Comparison of ENCODE assay signal across 35 cellular contexts in the genomic region with DNA sequence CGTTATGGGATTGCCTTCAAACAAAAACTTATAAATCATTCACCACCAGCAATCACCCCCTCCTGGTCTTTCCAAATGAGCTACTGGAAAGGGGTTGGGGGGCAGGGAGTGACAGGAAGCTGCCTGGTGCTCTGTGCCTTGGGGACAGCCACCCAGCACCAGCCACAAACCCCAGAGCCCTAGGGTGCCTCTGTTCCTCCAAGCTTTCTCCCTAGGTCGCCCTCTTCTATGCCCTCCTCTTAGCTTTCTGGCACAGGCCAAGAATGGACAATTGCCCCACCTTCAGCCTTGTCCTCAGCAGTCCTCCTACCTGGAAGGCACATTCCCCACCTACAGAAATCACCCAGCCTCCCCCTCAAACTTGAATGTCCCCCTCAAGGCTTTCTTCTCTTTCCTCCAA. TPM values are rescaled to one million over a fixed set of nuclear protein-coding genes. Genes with fewer than 3 reads are reported as not detected.
A peak's percentile ranks its signal among the peaks of the same experiment; 100 is the strongest.
DNase-seq lines count a peak whose midpoint lies in the region; ATAC-seq and TF ChIP-seq lines count a peak whose summit lies in the region.
"Had no signal": no experiment of that assay in that cellular context is flagged by ENCODE, and none has a peak within 500 bp of the region (broad histone marks: within the 10 kb centered on the region; RNA-seq: fewer than 3 reads in every experiment).

No MANE protein-coding gene starts in this region.

- ATAC-seq in activated CD4-positive, alpha-beta T cell treated with anti-CD3 and anti-CD28 coated beads for 36 hours, result no peak
- ATAC-seq: A549; left lobe of liver; stimulated activated naive CD8-positive, alpha-beta T cell treated with anti-CD3 and anti-CD28 coated beads, Interleukin-15, amount 100 ng/mL, for 72 hours; T-cell had no signal

- CTCF ChIA-PET in activated CD4-positive, alpha-beta T cell treated with anti-CD3 and anti-CD28 coated beads for 36 hours (lab: Charles Lee), result interaction anchor here (0.7 kb wide), 1 partner anchor 265 kb away, joined by 3 read pairs; a partner anchor contains a TSS

- TF ChIP-seq CTCF in AG09309 (IDR thresholded peaks at IDR 0.05; ENCODE audit: control insufficient read depth, insufficient read depth, low read depth, low read length, missing control alignments), result no peak
- no peak for TF ChIP-seq CTCF in HFF-Myc (IDR thresholded peaks at IDR 0.05; ENCODE audit: low read depth, low read length, missing control alignments)
- TF ChIP-seq CTCF in chondrocyte (IDR thresholded peaks at IDR 0.05), result no peak
- no peak for TF ChIP-seq CTCF in osteocyte (IDR thresholded peaks at IDR 0.05)
- no peak for TF ChIP-seq CTCF in type B pancreatic cell (conservative IDR thresholded peaks at IDR 0.05)

- POLR2A ChIA-PET in activated CD4-positive, alpha-beta T cell treated with anti-CD3 and anti-CD28 coated beads for 36 hours (lab: Charles Lee), result no interaction called here

- H3K4me3 Mint-ChIP-seq in chondrocyte (ENCODE audit: unreplicated experiment) (peak overlapping the region; percentile 56), osteocyte (ENCODE audit: unreplicated experiment) (peak overlapping the region; percentile 7), type B pancreatic cell (no peak overlapping the region)
- H3K4me3 Mint-ChIP-seq in activated CD4-positive, alpha-beta T cell treated with anti-CD3 and anti-CD28 coated beads for 36 hours, result no peak overlapping the region
- H3K4me3 Mint-ChIP-seq: activated B cell treated with CpG ODN at 0.5 μM for 24 hours; brain; nephron progenitor cell; stimulated activated naive CD8-positive, alpha-beta T cell treated with anti-CD3 and anti-CD28 coated beads, Interleukin-15, amount 100 ng/mL, for 72 hours had no signal

- H3K36me3 Mint-ChIP-seq in chondrocyte (ENCODE audit: low read depth) (peaks cover 9% of the 10 kb centered on the region), osteocyte (ENCODE audit: unreplicated experiment) (peaks cover 7% of the 10 kb centered on the region), type B pancreatic cell (no peaks in the 10 kb centered on the region)
- H3K36me3 Mint-ChIP-seq in activated CD4-positive, alpha-beta T cell treated with anti-CD3 and anti-CD28 coated beads for 36 hours (ENCODE audit: low read depth), result no peaks in the 10 kb centered on the region
- H3K36me3 Mint-ChIP-seq: T-cell had no signal

- H3K27ac Mint-ChIP-seq in chondrocyte (ENCODE audit: unreplicated experiment), result no peak overlapping the region
- no peak overlapping the region for H3K27ac Mint-ChIP-seq in osteocyte (ENCODE audit: unreplicated experiment)
- H3K27ac Mint-ChIP-seq in type B pancreatic cell, result no peak overlapping the region
- H3K27ac Mint-ChIP-seq in activated CD4-positive, alpha-beta T cell treated with anti-CD3 and anti-CD28 coated beads for 36 hours, result no peak overlapping the region
- H3K27ac Mint-ChIP-seq: activated B cell treated with CpG ODN at 0.5 μM for 24 hours; brain; nephron progenitor cell; stimulated activated naive CD8-positive, alpha-beta T cell treated with anti-CD3 and anti-CD28 coated beads, Interleukin-15, amount 100 ng/mL, for 72 hours; T-cell had no signal

- H3K4me1 Mint-ChIP-seq in chondrocyte (ENCODE audit: low read depth) (peaks cover 64% of the 10 kb centered on the region), osteocyte (ENCODE audit: unreplicated experiment) (peaks cover 42% of the 10 kb centered on the region), type B pancreatic cell (ENCODE audit: unreplicated experiment) (peaks cover 11% of the 10 kb centered on the region)
- H3K4me1 Mint-ChIP-seq in activated CD4-positive, alpha-beta T cell treated with anti-CD3 and anti-CD28 coated beads for 36 hours, result peaks cover 12% of the 10 kb centered on the region

- no peaks in the 10 kb centered on the region for H3K9me3 ChIP-seq in MG63
- H3K9me3 ChIP-seq: A549, ovary, spleen, vagina had no signal

- DNase-seq in AG09309 (ENCODE audit: low read depth) (no peak), HFF-Myc (ENCODE audit: extremely low read depth, low read depth) (no peak), chondrocyte (ENCODE audit: low spot score) (no peak), osteocyte (ENCODE audit: extremely low spot score, unreplicated experiment) (no peak), type B pancreatic cell (ENCODE audit: extremely low spot score, unreplicated experiment) (no peak), NCI-H1436 (lab: John Stamatoyannopoulos, UW) (no peak), MG63 (no peak)
- no peak for DNase-seq in activated CD4-positive, alpha-beta T cell treated with anti-CD3 and anti-CD28 coated beads for 36 hours
- DNase-seq: activated B cell treated with CpG ODN at 0.5 μM for 24 hours; activated CD4-positive, alpha-beta T cell treated with anti-CD3 and anti-CD28 coated beads, Interleukin-2, amount 50 U/mL, for 1 hour; activated T-cell treated with anti-CD3 and anti-CD28 coated beads, Interleukin-2, amount 50 U/mL, for 48 hours; DMS53; GDM1; NCI-H1048; NCI-H1694 treated with DMSO at 0.1 percent for 48 hours; NCI-H2171; NCI-H510A; nephron progenitor cell; ovary; retina; spleen; stimulated activated CD4-positive, alpha-beta T cell treated with anti-CD3 and anti-CD28 coated beads, Interleukin-2, amount 100 ng/mL, for 24 hours; stimulated activated CD8-positive, alpha-beta memory T cell treated with anti-CD3 and anti-CD28 coated beads, Interleukin-4, amount 100 ng/mL, for 48 hours; stimulated activated naive CD8-positive, alpha-beta T cell treated with anti-CD3 and anti-CD28 coated beads, Interleukin-15, amount 100 ng/mL, for 72 hours; T-cell had no signal

- H3K27me3 ChIP-seq in MG63, result no peaks in the 10 kb centered on the region
- H3K27me3 ChIP-seq: ovary had no signal

- intact Hi-C loops in activated CD4-positive, alpha-beta T cell treated with anti-CD3 and anti-CD28 coated beads for 36 hours (cut with DNase I, micrococcal nuclease), result loop anchor here in 1 of 2 experiments (5.0 kb wide), 1 partner anchor 536 kb away; no protein-coding TSS in a partner anchor

- no peaks in the 10 kb centered on the region for H3K9me3 Mint-ChIP-seq in chondrocyte (ENCODE audit: low read depth)
- H3K9me3 Mint-ChIP-seq in osteocyte (ENCODE audit: unreplicated experiment), result no peaks in the 10 kb centered on the region
- H3K9me3 Mint-ChIP-seq in type B pancreatic cell, result no peaks in the 10 kb centered on the region
- no peaks in the 10 kb centered on the region for H3K9me3 Mint-ChIP-seq in activated CD4-positive, alpha-beta T cell treated with anti-CD3 and anti-CD28 coated beads for 36 hours (ENCODE audit: low read depth)
- H3K9me3 Mint-ChIP-seq: activated B cell treated with CpG ODN at 0.5 μM for 24 hours; nephron progenitor cell; stimulated activated naive CD8-positive, alpha-beta T cell treated with anti-CD3 and anti-CD28 coated beads, Interleukin-15, amount 100 ng/mL, for 72 hours; T-cell had no signal

- H3K27me3 Mint-ChIP-seq in chondrocyte (ENCODE audit: low read depth) (no peaks in the 10 kb centered on the region), osteocyte (ENCODE audit: unreplicated experiment) (no peaks in the 10 kb centered on the region), type B pancreatic cell (peaks cover 63% of the 10 kb centered on the region)
- H3K27me3 Mint-ChIP-seq in activated CD4-positive, alpha-beta T cell treated with anti-CD3 and anti-CD28 coated beads for 36 hours, result peaks cover 32% of the 10 kb centered on the region

- no peaks in the 10 kb centered on the region for H3K36me3 ChIP-seq in MG63
- H3K36me3 ChIP-seq: ovary, spleen, vagina had no signal

- peak overlapping the region; percentile 98 for H3K4me3 ChIP-seq in AG09309 (ENCODE audit: control insufficient read depth, low read depth, low read length)
- H3K4me3 ChIP-seq in HFF-Myc (replicated peaks; ENCODE audit: low read depth, low read length), result peak overlapping the region; percentile 47
- no peak overlapping the region for H3K4me3 ChIP-seq in MG63
- H3K4me3 ChIP-seq: A549; BLaER1 treated with 17β-estradiol and CSF1 and Interleukin-3, amounts not matched to agents 10 nM and 100 nM; ovary; spleen; vagina had no signal

RNA-seq across cellular contexts. Expression of a gene that starts 3.3 kb away (rescaled TPM):
- total RNA-seq in chondrocyte, result 48.5 to 90.8 TPM (median 48.8 TPM) in 3 replicates
- 23.8 and 24.0 TPM in 2 replicates for total RNA-seq in osteocyte
- 3.3 and 4.1 TPM in 2 replicates for total RNA-seq in type B pancreatic cell (ENCODE audit: low replicate concordance)
- under 1 TPM; 0.70 to 0.91 TPM for total RNA-seq in activated CD4-positive, alpha-beta T cell treated with anti-CD3 and anti-CD28 coated beads for 36 hours
- total RNA-seq in MG63 (2014; rRNA removed; shearing (Covaris generic); ENCODE audit: low replicate concordance), result 0.03 and 0.15 TPM in 2 replicates

RNA-seq across cellular contexts. Expression of a gene that starts 32.5 kb away (rescaled TPM):
- not detected in 3 replicates for total RNA-seq in chondrocyte
- total RNA-seq in osteocyte, result not detected in 2 replicates
- total RNA-seq in type B pancreatic cell (ENCODE audit: low replicate concordance), result not detected in 2 replicates
- total RNA-seq in activated CD4-positive, alpha-beta T cell treated with anti-CD3 and anti-CD28 coated beads for 36 hours, result not detected
- total RNA-seq in MG63 (2014; rRNA removed; shearing (Covaris generic); ENCODE audit: low replicate concordance), result not detected in 2 replicates
- total RNA-seq: activated B cell treated with CpG ODN at 0.5 μM for 24 hours, cerebellum, endothelial cell of umbilical vein, glomerular endothelial cell, HT-29, left lobe of liver, SK-MEL-5, spleen, T-cell, vagina had no signal

Comparison
In these comparisons a context has a peak if more than half of its experiments do, and no peak if none do; other contexts are left out.
1. H3K4me3 Mint-ChIP-seq: peak in chondrocyte (single experiment) and osteocyte (single experiment); none in type B pancreatic cell (single experiment) and activated CD4-positive, alpha-beta T cell treated with anti-CD3 and anti-CD28 coated beads for 36 hours (single experiment).